1 cellular context compared by ENCODE assay signal in the genomic region with DNA sequence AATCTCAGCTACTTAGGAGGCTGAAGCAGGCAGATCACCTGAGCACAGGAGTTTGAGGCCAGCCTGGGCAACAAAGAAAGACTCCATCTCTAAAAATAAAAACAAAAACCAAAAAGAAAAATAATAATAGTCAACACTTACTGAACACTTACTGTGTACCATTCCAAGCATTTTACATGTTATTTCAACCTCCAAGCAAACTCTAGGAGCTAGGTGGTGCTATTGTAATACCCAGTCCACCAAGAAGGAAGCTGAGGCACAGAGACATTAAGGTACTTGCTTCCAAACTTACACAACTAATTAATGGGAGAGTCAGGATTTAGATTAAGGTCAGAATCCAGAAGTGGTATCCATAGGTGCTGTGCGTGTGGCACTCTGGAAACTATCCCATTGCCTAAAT.
TF ChIP-seq lines count a peak whose summit lies in the region.

No MANE protein-coding gene starts in this region.

TF ChIP-seq in GM12878, 131 proteins besides CTCF, POLR2A, EP300 and RAD21:
- no peak for TF ChIP-seq TBL1XR1 (IDR thresholded peaks at IDR 0.05; ENCODE audit: low read depth, low read length)
- TF ChIP-seq, protein P1, sequence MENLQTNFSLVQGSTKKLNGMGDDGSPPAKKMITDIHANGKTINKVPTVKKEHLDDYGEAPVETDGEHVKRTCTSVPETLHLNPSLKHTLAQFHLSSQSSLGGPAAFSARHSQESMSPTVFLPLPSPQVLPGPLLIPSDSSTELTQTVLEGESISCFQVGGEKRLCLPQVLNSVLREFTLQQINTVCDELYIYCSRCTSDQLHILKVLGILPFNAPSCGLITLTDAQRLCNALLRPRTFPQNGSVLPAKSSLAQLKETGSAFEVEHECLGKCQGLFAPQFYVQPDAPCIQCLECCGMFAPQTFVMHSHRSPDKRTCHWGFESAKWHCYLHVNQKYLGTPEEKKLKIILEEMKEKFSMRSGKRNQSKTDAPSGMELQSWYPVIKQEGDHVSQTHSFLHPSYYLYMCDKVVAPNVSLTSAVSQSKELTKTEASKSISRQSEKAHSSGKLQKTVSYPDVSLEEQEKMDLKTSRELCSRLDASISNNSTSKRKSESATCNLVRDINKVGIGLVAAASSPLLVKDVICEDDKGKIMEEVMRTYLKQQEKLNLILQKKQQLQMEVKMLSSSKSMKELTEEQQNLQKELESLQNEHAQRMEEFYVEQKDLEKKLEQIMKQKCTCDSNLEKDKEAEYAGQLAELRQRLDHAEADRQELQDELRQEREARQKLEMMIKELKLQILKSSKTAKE (IDR thresholded peaks at IDR 0.05; ENCODE audit: low read depth, poor library complexity, severe bottlenecking) = peak; percentile 19
- TF ChIP-seq ETV6 (conservative IDR thresholded peaks at IDR 0.05 in 1 of 2, IDR thresholded peaks at IDR 0.05 in 1 of 2; ENCODE audit: borderline replicate concordance in 1 of 2, low read depth in 1 of 2) = no peak
- no peak for TF ChIP-seq KDM1A (IDR thresholded peaks at IDR 0.05; ENCODE audit: borderline replicate concordance)
- TF ChIP-seq BACH1 (IDR thresholded peaks at IDR 0.05; ENCODE audit: borderline replicate concordance) = no peak
- no peak for TF ChIP-seq KAT2A (conservative IDR thresholded peaks at IDR 0.05; ENCODE audit: control insufficient read depth, low read depth, low read length)
- TF ChIP-seq HDAC2 (IDR thresholded peaks at IDR 0.05) = no peak
- TF ChIP-seq MTA3 (IDR thresholded peaks at IDR 0.05; ENCODE audit: borderline replicate concordance, low read length) = no peak
- no peak for TF ChIP-seq EED (IDR thresholded peaks at IDR 0.05; ENCODE audit: low read depth)
- TF ChIP-seq POLR2AphosphoS2 (IDR thresholded peaks at IDR 0.05; ENCODE audit: low read depth, low read length) = no peak
- TF ChIP-seq GABPA (IDR thresholded peaks at IDR 0.05; ENCODE audit: low read depth) = no peak
- TF ChIP-seq SMC3 (IDR thresholded peaks at IDR 0.05; ENCODE audit: borderline replicate concordance, low read length) = peak; percentile 51; the same call in 1 of the 2 replicates
- no peak for TF ChIP-seq E2F4 (IDR thresholded peaks at IDR 0.05; ENCODE audit: low read depth, low read length)
- TF ChIP-seq BCL3 (IDR thresholded peaks at IDR 0.05; ENCODE audit: borderline replicate concordance, insufficient read depth, low read depth, low read length, poor library complexity, severe bottlenecking) = no peak
- TF ChIP-seq SP1 (IDR thresholded peaks at IDR 0.05; ENCODE audit: low read depth, low read length) = no peak
- TF ChIP-seq, protein P2, sequence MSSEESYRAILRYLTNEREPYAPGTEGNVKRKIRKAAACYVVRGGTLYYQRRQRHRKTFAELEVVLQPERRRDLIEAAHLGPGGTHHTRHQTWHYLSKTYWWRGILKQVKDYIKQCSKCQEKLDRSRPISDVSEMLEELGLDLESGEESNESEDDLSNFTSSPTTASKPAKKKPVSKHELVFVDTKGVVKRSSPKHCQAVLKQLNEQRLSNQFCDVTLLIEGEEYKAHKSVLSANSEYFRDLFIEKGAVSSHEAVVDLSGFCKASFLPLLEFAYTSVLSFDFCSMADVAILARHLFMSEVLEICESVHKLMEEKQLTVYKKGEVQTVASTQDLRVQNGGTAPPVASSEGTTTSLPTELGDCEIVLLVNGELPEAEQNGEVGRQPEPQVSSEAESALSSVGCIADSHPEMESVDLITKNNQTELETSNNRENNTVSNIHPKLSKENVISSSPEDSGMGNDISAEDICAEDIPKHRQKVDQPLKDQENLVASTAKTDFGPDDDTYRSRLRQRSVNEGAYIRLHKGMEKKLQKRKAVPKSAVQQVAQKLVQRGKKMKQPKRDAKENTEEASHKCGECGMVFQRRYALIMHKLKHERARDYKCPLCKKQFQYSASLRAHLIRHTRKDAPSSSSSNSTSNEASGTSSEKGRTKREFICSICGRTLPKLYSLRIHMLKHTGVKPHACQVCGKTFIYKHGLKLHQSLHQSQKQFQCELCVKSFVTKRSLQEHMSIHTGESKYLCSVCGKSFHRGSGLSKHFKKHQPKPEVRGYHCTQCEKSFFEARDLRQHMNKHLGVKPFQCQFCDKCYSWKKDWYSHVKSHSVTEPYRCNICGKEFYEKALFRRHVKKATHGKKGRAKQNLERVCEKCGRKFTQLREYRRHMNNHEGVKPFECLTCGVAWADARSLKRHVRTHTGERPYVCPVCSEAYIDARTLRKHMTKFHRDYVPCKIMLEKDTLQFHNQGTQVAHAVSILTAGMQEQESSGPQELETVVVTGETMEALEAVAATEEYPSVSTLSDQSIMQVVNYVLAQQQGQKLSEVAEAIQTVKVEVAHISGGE (CRISPR knock-in tag; IDR thresholded peaks at IDR 0.05) = no peak
- TF ChIP-seq YY1 (IDR thresholded peaks at IDR 0.05; ENCODE audit: low read depth, low read length) = 0 out of 2 replicates have a peak, but pooled peaks have one; percentile 23
- no peak for TF ChIP-seq CBX3 (IDR thresholded peaks at IDR 0.05; ENCODE audit: borderline replicate concordance, low read depth)
TF ChIP-seq in GM12878: peak in this region for 3.
